Comparison of ENCODE assay signal across 7 cellular contexts in the genomic region with DNA sequence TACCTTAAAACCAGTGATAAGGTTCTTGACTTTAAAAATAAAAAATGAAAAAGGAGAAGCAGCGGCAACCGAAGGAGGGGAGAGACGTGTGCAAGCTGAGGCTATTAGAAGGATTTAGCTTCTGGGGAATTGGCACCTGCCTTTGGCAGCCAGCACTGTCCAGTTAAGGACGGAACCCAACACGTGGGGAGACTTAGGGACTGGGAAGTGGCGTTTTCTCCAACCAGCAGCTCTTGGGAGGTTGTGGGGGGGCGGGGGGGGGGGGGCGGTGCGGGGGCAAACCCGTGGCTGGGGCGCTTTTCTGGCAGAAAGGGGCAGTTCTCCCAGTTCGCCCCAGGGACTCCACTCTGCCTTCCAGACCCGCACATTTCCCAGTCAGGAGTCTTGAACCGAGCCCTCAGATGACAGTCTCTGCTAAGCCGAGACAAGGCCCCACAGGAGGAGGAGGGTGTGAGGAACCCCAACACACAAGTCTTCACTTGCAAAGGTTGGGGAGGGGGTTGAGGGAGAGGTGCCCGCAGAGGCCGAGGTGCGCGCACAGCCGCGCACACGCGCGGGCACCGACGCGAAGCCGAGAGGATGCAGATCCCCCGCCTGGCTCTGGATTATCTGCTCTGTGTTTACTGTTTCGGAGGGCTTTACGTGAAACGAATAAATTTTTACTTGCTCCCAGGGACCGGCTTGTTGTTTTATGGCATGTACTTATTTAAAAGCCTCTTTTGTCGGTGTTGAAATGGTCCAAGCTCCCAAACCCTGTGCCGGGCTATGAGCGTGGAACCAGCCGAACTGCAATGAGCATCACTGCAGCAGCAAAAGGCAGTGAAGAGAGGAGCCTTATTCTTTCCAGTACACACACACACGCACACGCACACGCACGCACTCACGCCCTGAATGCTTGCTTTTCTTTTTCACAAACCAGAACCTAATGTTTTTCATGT.
DNase-seq lines count a peak whose midpoint lies in the region; FAIRE-seq and TF ChIP-seq lines count a peak whose summit lies in the region.

No MANE protein-coding gene starts in this region.

- peak overlapping the region; percentile 94 for H3K4me2 ChIP-seq in MM.1S (ENCODE audit: low read depth, low read length)

- H3K9ac ChIP-seq in MM.1S (ENCODE audit: low read length) = peak overlapping the region; percentile 37; the same call in 1 of the 2 replicates

- TF ChIP-seq CTCF in GM10248 (IDR thresholded peaks at IDR 0.05; ENCODE audit: control extremely low read depth, extremely low read depth, low read depth, missing control alignments) = no peak
- no peak for TF ChIP-seq CTCF in MM.1S (IDR thresholded peaks at IDR 0.05; ENCODE audit: low read length)
- TF ChIP-seq CTCF in astrocyte of the cerebellum (IDR thresholded peaks at IDR 0.05; ENCODE audit: low read depth, low read length, missing control alignments) = no peak
- no peak for TF ChIP-seq CTCF in GM20000 (IDR thresholded peaks at IDR 0.05; ENCODE audit: extremely low read depth, missing control alignments)

- CTCF ChIA-PET in GM10248 (lab: Yijun Ruan, JAX) = interaction anchor here (0.8 to 2.1 kb wide), 17 partner anchors 9 to 1693 kb away, joined by 3 to 23 read pairs (median 3); a partner anchor contains a TSS

- peak overlapping the region; percentile 99 for H2AFZ ChIP-seq in MM.1S (ENCODE audit: low read length)

- H3K36me3 ChIP-seq in MM.1S (replicated peaks; ENCODE audit: insufficient read depth, low read length) = no peaks in the 10 kb centered on the region

- no peaks in the 10 kb centered on the region for H3K9me2 ChIP-seq in MM.1S (replicated peaks; ENCODE audit: insufficient read depth, low read length)

- POLR2A ChIA-PET in GM10248 (lab: Yijun Ruan, JAX) = interaction anchor here (0.7 kb wide), 1 partner anchor 113 kb away, joined by 3 read pairs; no protein-coding TSS in a partner anchor

- H3F3A ChIP-seq in MM.1S (ENCODE audit: insufficient read depth, low read length) = no peaks in the 10 kb centered on the region

- peak overlapping the region; percentile 92 for H3K4me3 ChIP-seq in MM.1S (ENCODE audit: low read length)
- H3K4me3 ChIP-seq in astrocyte of the cerebellum (ENCODE audit: low read depth, low read length) = peak overlapping the region; percentile 36

- in situ Hi-C loops in astrocyte of the cerebellum (cut with HindIII; ENCODE audit: low sequenced_read_pairs) = no loop called here

- H4K20me1 ChIP-seq in MM.1S (ENCODE audit: insufficient read depth, low read length) = no peaks in the 10 kb centered on the region

- H3K4me1 ChIP-seq in MM.1S (ENCODE audit: low read length) = no peaks in the 10 kb centered on the region

- DNase-seq in GM10248 (ENCODE audit: extremely low spot score) = peak; percentile 22
- no peak for DNase-seq in MM.1S
- DNase-seq in astrocyte of the cerebellum (ENCODE audit: low read depth) = no peak
- peak; percentile 27 for DNase-seq in medulla oblongata (ENCODE audit: extremely low spot score)
- peak; percentile 23 for DNase-seq in urothelium cell line (ENCODE audit: low spot score)
- no peak for DNase-seq in GM20000 (ENCODE audit: low spot score)
- DNase-seq in occipital lobe (lab: John Stamatoyannopoulos, UW) = no peak

- no peaks in the 10 kb centered on the region for H3K9me3 ChIP-seq in MM.1S (replicated peaks; ENCODE audit: insufficient read depth, low read length)

- H3K27ac ChIP-seq in MM.1S (ENCODE audit: low read length) = no peak overlapping the region

- H3K79me2 ChIP-seq in MM.1S (ENCODE audit: low read length) = no peaks in the 10 kb centered on the region

- no peak for FAIRE-seq in urothelium cell line (lab: Jason Lieb, UNC)

- H3K27me3 ChIP-seq in MM.1S (replicated peaks; ENCODE audit: insufficient read depth, low read length) = peaks cover 8% of the 10 kb centered on the region; the same call in 1 of the 2 replicates

Comparison
In these comparisons a context has a peak if more than half of its experiments do, and no peak if none do; other contexts are left out.
1. DNase-seq: peak in GM10248 (single experiment), medulla oblongata (single experiment) and urothelium cell line (single experiment); none in MM.1S (single experiment), astrocyte of the cerebellum (single experiment), GM20000 (single experiment) and occipital lobe (single experiment).